15 cellular contexts compared by ENCODE assay signal in the genomic region with DNA sequence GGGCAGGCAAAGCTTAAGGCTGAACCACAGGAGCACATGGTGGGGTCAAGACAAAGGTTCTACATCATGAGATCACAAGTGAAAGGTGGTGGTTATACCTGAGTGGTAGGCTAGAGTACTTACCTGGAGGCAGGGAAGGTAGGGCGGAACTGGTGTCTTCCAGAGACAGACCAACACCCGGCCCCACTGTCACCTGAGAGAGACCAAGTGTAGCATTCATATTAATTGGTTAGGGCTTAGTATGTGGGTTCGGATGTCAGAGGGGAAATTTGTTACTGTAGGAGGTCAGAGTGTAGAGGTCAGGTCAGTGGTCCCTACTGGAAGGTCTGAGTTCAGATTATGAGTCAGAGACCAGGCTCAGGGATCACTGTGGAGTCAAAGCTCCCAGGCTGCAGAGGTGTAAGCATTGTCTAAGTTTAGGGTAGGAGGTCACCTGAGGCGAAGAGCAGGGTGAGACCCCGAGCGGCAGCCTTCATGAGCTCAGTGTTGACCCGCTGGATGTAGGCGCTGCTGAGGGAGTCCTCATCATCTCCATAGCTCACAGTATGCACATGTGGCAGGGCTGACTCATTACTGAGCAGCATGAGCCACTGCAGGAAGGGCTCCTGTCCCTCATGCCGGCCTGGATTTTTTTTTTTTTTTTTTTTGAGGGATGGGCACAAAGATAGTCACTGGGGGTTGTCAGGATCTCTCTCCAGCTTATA. TPM values are rescaled to one million over a fixed set of nuclear protein-coding genes. Genes with fewer than 3 reads are reported as not detected.
DNase-seq lines count a peak whose midpoint lies in the region; ATAC-seq, FAIRE-seq and TF ChIP-seq lines count a peak whose summit lies in the region.
"Had no signal": no experiment of that assay in that cellular context is flagged by ENCODE, and none has a peak within 500 bp of the region (broad histone marks: within the 10 kb centered on the region; RNA-seq: fewer than 3 reads in every experiment).

No MANE protein-coding gene starts in this region.

- no peak for TF ChIP-seq EP300 in HepG2 (IDR thresholded peaks at IDR 0.05; ENCODE audit: low read depth in 2 of 2, low read length in 2 of 2)
- TF ChIP-seq EP300 in HepG2 (CRISPR knock-in tag; IDR thresholded peaks at IDR 0.05; ENCODE audit: borderline replicate concordance): no peak

- POLR2A ChIA-PET in CD8-positive, alpha-beta memory T cell (lab: Charles Lee): no interaction called here
- POLR2A ChIA-PET in activated CD4-positive, alpha-beta memory T cell treated with anti-CD3 and anti-CD28 coated beads, Interleukin-2, amount 10 ng/mL, durations not matched to agents 7 days and 5 days (lab: Charles Lee): interaction anchor here (1.3 kb wide), 1 partner anchor 9 kb away, joined by 5 read pairs; no protein-coding TSS in a partner anchor
- POLR2A ChIA-PET in HepG2 (lab: Yijun Ruan, JAX): no interaction called here

- H3K27ac Mint-ChIP-seq in CD8-positive, alpha-beta memory T cell: peak overlapping the region in 5 of 8 donors; percentile 36 to 66 (median 49)
- H3K27ac Mint-ChIP-seq in neural crest cell (ENCODE audit: unreplicated experiment): no peak overlapping the region
- no peak overlapping the region for H3K27ac Mint-ChIP-seq in activated CD4-positive, alpha-beta memory T cell treated with anti-CD3 and anti-CD28 coated beads, Interleukin-2, amount 10 ng/mL, durations not matched to agents 7 days and 5 days

- H3K4me1 ChIP-seq in CD8-positive, alpha-beta memory T cell (ENCODE audit: insufficient read depth, low read length): peaks cover 33% of the 10 kb centered on the region
- no peaks in the 10 kb centered on the region for H3K4me1 ChIP-seq in BE2C
- H3K4me1 ChIP-seq in HepG2 (ENCODE audit: insufficient read depth, low read length): peaks cover 39% of the 10 kb centered on the region

- H3K79me2 ChIP-seq in HepG2 (ENCODE audit: insufficient read depth, low read length): peaks cover 7% of the 10 kb centered on the region

- H3K9ac ChIP-seq in HepG2 (ENCODE audit: insufficient read depth, low read depth, low read length): no peak overlapping the region

- no peak for TF ChIP-seq POLR2A in HepG2 (IDR thresholded peaks at IDR 0.05; ENCODE audit: insufficient read depth in 1 of 2, low read depth in 2 of 2, low read length in 2 of 2)

- no TSS peak for BruUV-seq in HepG2 (replicated peaks; lab: Mats Ljungman, UMichigan)

- no peaks in the 10 kb centered on the region for H3K9me3 ChIP-seq in CD8-positive, alpha-beta memory T cell (ENCODE audit: low read length)
- H3K9me3 ChIP-seq in BE2C (no peaks in the 10 kb centered on the region), HepG2 (ENCODE audit: low read length) (no peaks in the 10 kb centered on the region)
- H3K9me3 ChIP-seq: esophagus squamous epithelium, heart left ventricle had no signal

- no peak for ATAC-seq in HepG2
- ATAC-seq: heart left ventricle, Panc1 had no signal

- no peak for DNase-seq in CD8-positive, alpha-beta memory T cell
- DNase-seq in RKO (ENCODE audit: low spot score) (peak; percentile 51), dermis blood vessel endothelial cell (peak; percentile 22), neural crest cell (ENCODE audit: low read depth, low spot score) (no peak), BE2C (no peak), HepG2 (ENCODE audit: low spot score) (no peak), NCI-H1092 treated with DMSO at 0.1 percent for 48 hours (lab: John Stamatoyannopoulos, UW) (no peak)
- DNase-seq in activated CD4-positive, alpha-beta memory T cell treated with anti-CD3 and anti-CD28 coated beads, Interleukin-2, amount 10 ng/mL, durations not matched to agents 7 days and 5 days: no peak
- DNase-seq: esophagus squamous epithelium, heart left ventricle, mesendoderm, NCI-H774, WERI-Rb-1 had no signal

- no peak for FAIRE-seq in HepG2 (lab: Jason Lieb, UNC)
- FAIRE-seq: islet of Langerhans had no signal

- intact Hi-C loops in HepG2 (cut with micrococcal nuclease; ENCODE audit: unreplicated experiment): no loop called here

- H3K4me3 ChIP-seq in CD8-positive, alpha-beta memory T cell (ENCODE audit: low read length): no peak overlapping the region
- no peak overlapping the region for H3K4me3 ChIP-seq in BE2C (ENCODE audit: low read depth, low read length)
- H3K4me3 ChIP-seq in HepG2 (replicated peaks in 1 of 3; ENCODE audit: insufficient read depth in 1 of 3, low read depth in 2 of 3, low read length in 3 of 3): no peak overlapping the region
- H3K4me3 ChIP-seq: esophagus squamous epithelium, heart left ventricle had no signal

- no peak overlapping the region for H2AFZ ChIP-seq in HepG2 (ENCODE audit: low read length)

- no peak for TF ChIP-seq RAD21 in HepG2 (CRISPR knock-in tag; IDR thresholded peaks at IDR 0.05)

- WGBS in HepG2 (ENCODE audit: low lambda C conversion rate): 97% methylated on average over 8 of the region's 9 CpGs

- TF ChIP-seq CTCF in neural crest cell (conservative IDR thresholded peaks at IDR 0.05) (no peak), BE2C (IDR thresholded peaks at IDR 0.05; ENCODE audit: low read depth, low read length) (no peak), HepG2 (CRISPR knock-in tag; IDR thresholded peaks at IDR 0.05) (no peak)

- H3K4me3 Mint-ChIP-seq in CD8-positive, alpha-beta memory T cell: peak overlapping the region in 4 of 7 donors; percentile 1 to 68 (median 54)
- H3K4me3 Mint-ChIP-seq in neural crest cell: peak overlapping the region; percentile 67
- no peak overlapping the region for H3K4me3 Mint-ChIP-seq in activated CD4-positive, alpha-beta memory T cell treated with anti-CD3 and anti-CD28 coated beads, Interleukin-2, amount 10 ng/mL, durations not matched to agents 7 days and 5 days

- CTCF ChIA-PET in CD8-positive, alpha-beta memory T cell (lab: Charles Lee): interaction anchor here (1.1 to 4.5 kb wide), 2 partner anchors 13 to 67 kb away, joined by 5 to 42 read pairs; a partner anchor contains a TSS
- CTCF ChIA-PET in activated CD4-positive, alpha-beta memory T cell treated with anti-CD3 and anti-CD28 coated beads, Interleukin-2, amount 10 ng/mL, durations not matched to agents 7 days and 5 days (lab: Charles Lee): interaction anchor here (0.5 to 1.3 kb wide), 2 partner anchors 67 to 240 kb away, joined by 3 to 6 read pairs; a partner anchor contains a TSS
- CTCF ChIA-PET in HepG2 (lab: Yijun Ruan, JAX; ENCODE audit: low intra/inter-chr PET ratio, low total read pairs): no interaction called here

- no peak overlapping the region for H3K27ac ChIP-seq in CD8-positive, alpha-beta memory T cell (ENCODE audit: low read depth, low read length)
- no peak overlapping the region for H3K27ac ChIP-seq in HepG2 (ENCODE audit: extremely low read length, insufficient read depth, low read length)
- H3K27ac ChIP-seq: WERI-Rb-1 had no signal

- in situ Hi-C loops in HepG2 (cut with HindIII; ENCODE audit: extremely low pct_ligation_motif_present, low pct_unique_long_range_greater_than_20kb): no loop called here

- H3K36me3 ChIP-seq in CD8-positive, alpha-beta memory T cell (ENCODE audit: insufficient read depth, low read length): peaks cover 9% of the 10 kb centered on the region
- H3K36me3 ChIP-seq in BE2C: no peaks in the 10 kb centered on the region
- H3K36me3 ChIP-seq in HepG2 (replicated peaks in 1 of 2; ENCODE audit: control insufficient read depth in 1 of 2, insufficient read depth in 2 of 2, low read length in 2 of 2): peaks cover 2 to 16% of the 10 kb centered on the region in 2 experiments; a peak in 3 of 5 replicates

- H3K9me3 Mint-ChIP-seq in CD8-positive, alpha-beta memory T cell: no peaks in the 10 kb centered on the region
- no peaks in the 10 kb centered on the region for H3K9me3 Mint-ChIP-seq in neural crest cell
- no peaks in the 10 kb centered on the region for H3K9me3 Mint-ChIP-seq in activated CD4-positive, alpha-beta memory T cell treated with anti-CD3 and anti-CD28 coated beads, Interleukin-2, amount 10 ng/mL, durations not matched to agents 7 days and 5 days

- H3K4me2 ChIP-seq in HepG2 (ENCODE audit: low read depth, low read length): no peak overlapping the region

- H3K27me3 ChIP-seq in CD8-positive, alpha-beta memory T cell (ENCODE audit: insufficient read depth, low read length, poor library complexity, severe bottlenecking): no peaks in the 10 kb centered on the region
- H3K27me3 ChIP-seq in BE2C: no peaks in the 10 kb centered on the region
- peaks cover 0 to 9% of the 10 kb centered on the region in 2 experiments; a peak in 2 of 5 replicates for H3K27me3 ChIP-seq in HepG2 (ENCODE audit: control insufficient read depth in 1 of 2, insufficient read depth in 2 of 2, low read length in 2 of 2)
- H3K27me3 ChIP-seq: esophagus squamous epithelium, heart left ventricle had no signal

- H3K4me1 Mint-ChIP-seq in CD8-positive, alpha-beta memory T cell: peaks cover 15 to 19% (median 19%) of the 10 kb centered on the region in 3 donors
- peaks cover 5% of the 10 kb centered on the region for H3K4me1 Mint-ChIP-seq in neural crest cell
- peaks cover 12% of the 10 kb centered on the region for H3K4me1 Mint-ChIP-seq in activated CD4-positive, alpha-beta memory T cell treated with anti-CD3 and anti-CD28 coated beads, Interleukin-2, amount 10 ng/mL, durations not matched to agents 7 days and 5 days

- peaks cover 0 to 11% (median 10%) of the 10 kb centered on the region in 3 donors for H3K36me3 Mint-ChIP-seq in CD8-positive, alpha-beta memory T cell
- peaks cover 6% of the 10 kb centered on the region for H3K36me3 Mint-ChIP-seq in neural crest cell (ENCODE audit: low read depth)
- H3K36me3 Mint-ChIP-seq in activated CD4-positive, alpha-beta memory T cell treated with anti-CD3 and anti-CD28 coated beads, Interleukin-2, amount 10 ng/mL, durations not matched to agents 7 days and 5 days (ENCODE audit: low read depth): peaks cover 24% of the 10 kb centered on the region

- no peaks in the 10 kb centered on the region for H3K27me3 Mint-ChIP-seq in CD8-positive, alpha-beta memory T cell
- no peaks in the 10 kb centered on the region for H3K27me3 Mint-ChIP-seq in neural crest cell (ENCODE audit: low read depth)
- no peaks in the 10 kb centered on the region for H3K27me3 Mint-ChIP-seq in activated CD4-positive, alpha-beta memory T cell treated with anti-CD3 and anti-CD28 coated beads, Interleukin-2, amount 10 ng/mL, durations not matched to agents 7 days and 5 days

- H4K20me1 ChIP-seq in HepG2 (ENCODE audit: insufficient read depth, low read length): no peaks in the 10 kb centered on the region

RNA-seq across cellular contexts. Expression of a gene that starts 3.2 kb away (rescaled TPM):
- 10 to 100 TPM; 57.2 to 61.6 TPM for total RNA-seq in CD8-positive, alpha-beta memory T cell
- polyA plus RNA-seq in CD8-positive, alpha-beta memory T cell: 165 TPM
- 137 and 197 TPM in 2 replicates for total RNA-seq in dermis blood vessel endothelial cell
- 41.0 and 44.7 TPM in 2 replicates for total RNA-seq in neural crest cell
- polyA plus RNA-seq in BE2C (2012; ENCODE audit: insufficient read depth, insufficient read length, low read depth): 27.2 TPM
- total RNA-seq in activated CD4-positive, alpha-beta memory T cell treated with anti-CD3 and anti-CD28 coated beads, Interleukin-2, amount 10 ng/mL, durations not matched to agents 7 days and 5 days: 100 to 1,000 TPM; 130 to 131 TPM
- 13.9 and 14.4 TPM in 2 replicates for total RNA-seq in HepG2 (2016; rRNA removed; fragmentation: Illumina TruSeq; extraction: Trizol)
- total RNA-seq in HepG2 (2016; cell fraction: cytosol; rRNA removed; fragmentation: Illumina TruSeq; extraction: Trizol; ENCODE audit: low read depth): 2.0 and 2.1 TPM in 2 replicates
- total RNA-seq in HepG2 (2016; cell fraction: insoluble cytoplasmic fraction; rRNA removed; fragmentation: Illumina TruSeq; extraction: Trizol): 12.7 and 19.0 TPM in 2 replicates
- 5.1 and 5.7 TPM in 2 replicates for total RNA-seq in HepG2 (2016; cell fraction: membrane; rRNA removed; fragmentation: Illumina TruSeq; extraction: Trizol)
- total RNA-seq in HepG2 (2016; cell fraction: nucleus; rRNA removed; fragmentation: Illumina TruSeq; extraction: Trizol): 44.6 and 53.2 TPM in 2 replicates
- polyA plus RNA-seq in HepG2 (2011; rRNA removed): 74.6 and 75.4 TPM in 2 replicates
- polyA plus RNA-seq in HepG2 (2011; cell fraction: cytosol; rRNA removed): 41.2 and 69.0 TPM in 2 replicates
- polyA plus RNA-seq in HepG2 (2011; cell fraction: nucleus; rRNA removed): 130 and 133 TPM in 2 replicates
- 67.2 and 75.4 TPM in 2 replicates for polyA plus RNA-seq in HepG2 (2012)
- 3.2 and 3.3 TPM in 2 replicates for polyA plus RNA-seq in HepG2 (2016; cell fraction: cytosol; fragmentation: Illumina TruSeq; extraction: Trizol; ENCODE audit: low read depth)
- 19.2 and 28.8 TPM in 2 replicates for polyA plus RNA-seq in HepG2 (2016; cell fraction: insoluble cytoplasmic fraction; fragmentation: Illumina TruSeq; extraction: Trizol; ENCODE audit: low read depth)
- polyA plus RNA-seq in HepG2 (2016; cell fraction: membrane; fragmentation: Illumina TruSeq; extraction: Trizol; ENCODE audit: low read depth): 6.8 and 8.7 TPM in 2 replicates
- polyA plus RNA-seq in HepG2 (2016; cell fraction: nucleus; fragmentation: Illumina TruSeq; extraction: Trizol; ENCODE audit: insufficient read depth, low read depth): 86.0 and 89.1 TPM in 2 replicates
- polyA minus RNA-seq in HepG2 (2011; rRNA and poly(A)+ RNA removed; ENCODE audit: low replicate concordance): 99.1 and 146 TPM in 2 replicates
- polyA minus RNA-seq in HepG2 (2011; cell fraction: cytosol; rRNA and poly(A)+ RNA removed): 64.9 and 85.0 TPM in 2 replicates
- polyA minus RNA-seq in HepG2 (2011; cell fraction: nucleus; rRNA and poly(A)+ RNA removed): 36.2 and 41.0 TPM in 2 replicates

RNA-seq across cellular contexts. Expression of a gene that starts 4.0 kb away (rescaled TPM):
- total RNA-seq in CD8-positive, alpha-beta memory T cell: 100 to 1,000 TPM; 173 to 175 TPM
- polyA plus RNA-seq in CD8-positive, alpha-beta memory T cell: 336 TPM
- 27.5 and 34.2 TPM in 2 replicates for total RNA-seq in dermis blood vessel endothelial cell
- total RNA-seq in neural crest cell: 133 and 143 TPM in 2 replicates
- 218 TPM for polyA plus RNA-seq in BE2C (2012; ENCODE audit: insufficient read depth, insufficient read length, low read depth)
- 100 to 1,000 TPM; 159 to 161 TPM for total RNA-seq in activated CD4-positive, alpha-beta memory T cell treated with anti-CD3 and anti-CD28 coated beads, Interleukin-2, amount 10 ng/mL, durations not matched to agents 7 days and 5 days
- total RNA-seq in HepG2 (2016; rRNA removed; fragmentation: Illumina TruSeq; extraction: Trizol): 51.0 and 71.3 TPM in 2 replicates
- 280 and 312 TPM in 2 replicates for total RNA-seq in HepG2 (2016; cell fraction: cytosol; rRNA removed; fragmentation: Illumina TruSeq; extraction: Trizol; ENCODE audit: low read depth)
- total RNA-seq in HepG2 (2016; cell fraction: insoluble cytoplasmic fraction; rRNA removed; fragmentation: Illumina TruSeq; extraction: Trizol): 37.8 and 65.8 TPM in 2 replicates
- total RNA-seq in HepG2 (2016; cell fraction: membrane; rRNA removed; fragmentation: Illumina TruSeq; extraction: Trizol): 172 and 203 TPM in 2 replicates
- 23.9 and 34.5 TPM in 2 replicates for total RNA-seq in HepG2 (2016; cell fraction: nucleus; rRNA removed; fragmentation: Illumina TruSeq; extraction: Trizol)
- 134 and 142 TPM in 2 replicates for polyA plus RNA-seq in HepG2 (2011; rRNA removed)
- 64.4 and 94.2 TPM in 2 replicates for polyA plus RNA-seq in HepG2 (2011; cell fraction: cytosol; rRNA removed)
- polyA plus RNA-seq in HepG2 (2011; cell fraction: nucleus; rRNA removed): 76.4 and 83.1 TPM in 2 replicates
- polyA plus RNA-seq in HepG2 (2012): 79.6 and 103 TPM in 2 replicates
- polyA plus RNA-seq in HepG2 (2016; cell fraction: cytosol; fragmentation: Illumina TruSeq; extraction: Trizol; ENCODE audit: low read depth): 614 TPM in 2 replicates
- 76.0 and 96.8 TPM in 2 replicates for polyA plus RNA-seq in HepG2 (2016; cell fraction: insoluble cytoplasmic fraction; fragmentation: Illumina TruSeq; extraction: Trizol; ENCODE audit: low read depth)
- 335 TPM in 2 replicates for polyA plus RNA-seq in HepG2 (2016; cell fraction: membrane; fragmentation: Illumina TruSeq; extraction: Trizol; ENCODE audit: low read depth)
- polyA plus RNA-seq in HepG2 (2016; cell fraction: nucleus; fragmentation: Illumina TruSeq; extraction: Trizol; ENCODE audit: insufficient read depth, low read depth): 91.8 and 94.6 TPM in 2 replicates
- 60.8 and 157 TPM in 2 replicates for polyA minus RNA-seq in HepG2 (2011; rRNA and poly(A)+ RNA removed; ENCODE audit: low replicate concordance)
- polyA minus RNA-seq in HepG2 (2011; cell fraction: cytosol; rRNA and poly(A)+ RNA removed): 21.5 and 21.7 TPM in 2 replicates
- 13.3 and 17.4 TPM in 2 replicates for polyA minus RNA-seq in HepG2 (2011; cell fraction: nucleus; rRNA and poly(A)+ RNA removed)

RNA-seq across cellular contexts. Expression of a gene that starts 12.5 kb away (rescaled TPM):
- 10 to 100 TPM; 90.1 to 92.6 TPM for total RNA-seq in CD8-positive, alpha-beta memory T cell
- polyA plus RNA-seq in CD8-positive, alpha-beta memory T cell: 111 TPM
- 163 and 202 TPM in 2 replicates for total RNA-seq in dermis blood vessel endothelial cell
- total RNA-seq in neural crest cell: 120 and 121 TPM in 2 replicates
- polyA plus RNA-seq in BE2C (2012; ENCODE audit: insufficient read depth, insufficient read length, low read depth): 155 TPM
- total RNA-seq in activated CD4-positive, alpha-beta memory T cell treated with anti-CD3 and anti-CD28 coated beads, Interleukin-2, amount 10 ng/mL, durations not matched to agents 7 days and 5 days: 100 to 1,000 TPM; 135 to 138 TPM
- total RNA-seq in HepG2 (2016; rRNA removed; fragmentation: Illumina TruSeq; extraction: Trizol): 70.3 and 78.1 TPM in 2 replicates
- 16.4 and 17.1 TPM in 2 replicates for total RNA-seq in HepG2 (2016; cell fraction: cytosol; rRNA removed; fragmentation: Illumina TruSeq; extraction: Trizol; ENCODE audit: low read depth)
- 76.3 and 78.2 TPM in 2 replicates for total RNA-seq in HepG2 (2016; cell fraction: insoluble cytoplasmic fraction; rRNA removed; fragmentation: Illumina TruSeq; extraction: Trizol)
- 27.7 and 34.3 TPM in 2 replicates for total RNA-seq in HepG2 (2016; cell fraction: membrane; rRNA removed; fragmentation: Illumina TruSeq; extraction: Trizol)
- total RNA-seq in HepG2 (2016; cell fraction: nucleus; rRNA removed; fragmentation: Illumina TruSeq; extraction: Trizol): 37.1 and 41.4 TPM in 2 replicates
- polyA plus RNA-seq in HepG2 (2011; rRNA removed): 108 and 118 TPM in 2 replicates
- polyA plus RNA-seq in HepG2 (2011; cell fraction: cytosol; rRNA removed): 111 and 115 TPM in 2 replicates
- polyA plus RNA-seq in HepG2 (2011; cell fraction: nucleus; rRNA removed): 123 and 126 TPM in 2 replicates
- polyA plus RNA-seq in HepG2 (2012): 51.2 and 60.5 TPM in 2 replicates
- polyA plus RNA-seq in HepG2 (2016; cell fraction: cytosol; fragmentation: Illumina TruSeq; extraction: Trizol; ENCODE audit: low read depth): 21.0 and 21.5 TPM in 2 replicates
- 73.1 and 87.0 TPM in 2 replicates for polyA plus RNA-seq in HepG2 (2016; cell fraction: insoluble cytoplasmic fraction; fragmentation: Illumina TruSeq; extraction: Trizol; ENCODE audit: low read depth)
- 25.9 and 28.0 TPM in 2 replicates for polyA plus RNA-seq in HepG2 (2016; cell fraction: membrane; fragmentation: Illumina TruSeq; extraction: Trizol; ENCODE audit: low read depth)
- polyA plus RNA-seq in HepG2 (2016; cell fraction: nucleus; fragmentation: Illumina TruSeq; extraction: Trizol; ENCODE audit: insufficient read depth, low read depth): 62.8 and 70.6 TPM in 2 replicates
- polyA minus RNA-seq in HepG2 (2011; rRNA and poly(A)+ RNA removed; ENCODE audit: low replicate concordance): 144 and 217 TPM in 2 replicates
- polyA minus RNA-seq in HepG2 (2011; cell fraction: cytosol; rRNA and poly(A)+ RNA removed): 53.4 and 54.9 TPM in 2 replicates
- polyA minus RNA-seq in HepG2 (2011; cell fraction: nucleus; rRNA and poly(A)+ RNA removed): 55.0 and 72.9 TPM in 2 replicates

RNA-seq across cellular contexts. Expression of a gene that starts 12.6 kb away (rescaled TPM):
- total RNA-seq in CD8-positive, alpha-beta memory T cell: 10 to 100 TPM; 42.0 to 44.7 TPM
- 21.1 TPM for polyA plus RNA-seq in CD8-positive, alpha-beta memory T cell
- 15.1 and 16.0 TPM in 2 replicates for total RNA-seq in dermis blood vessel endothelial cell
- total RNA-seq in neural crest cell: 22.5 and 23.7 TPM in 2 replicates
- 30.2 TPM for polyA plus RNA-seq in BE2C (2012; ENCODE audit: insufficient read depth, insufficient read length, low read depth)
- 10 to 100 TPM; 21.8 to 24.4 TPM for total RNA-seq in activated CD4-positive, alpha-beta memory T cell treated with anti-CD3 and anti-CD28 coated beads, Interleukin-2, amount 10 ng/mL, durations not matched to agents 7 days and 5 days
- total RNA-seq in HepG2 (2016; rRNA removed; fragmentation: Illumina TruSeq; extraction: Trizol): 21.6 and 29.1 TPM in 2 replicates
- 3.8 and 5.1 TPM in 2 replicates for total RNA-seq in HepG2 (2016; cell fraction: cytosol; rRNA removed; fragmentation: Illumina TruSeq; extraction: Trizol; ENCODE audit: low read depth)
- 21.5 and 32.8 TPM in 2 replicates for total RNA-seq in HepG2 (2016; cell fraction: insoluble cytoplasmic fraction; rRNA removed; fragmentation: Illumina TruSeq; extraction: Trizol)
- 9.7 and 11.5 TPM in 2 replicates for total RNA-seq in HepG2 (2016; cell fraction: membrane; rRNA removed; fragmentation: Illumina TruSeq; extraction: Trizol)
- total RNA-seq in HepG2 (2016; cell fraction: nucleus; rRNA removed; fragmentation: Illumina TruSeq; extraction: Trizol): 16.4 and 20.2 TPM in 2 replicates
- polyA plus RNA-seq in HepG2 (2011; rRNA removed): 7.2 and 7.7 TPM in 2 replicates
- 4.3 and 4.5 TPM in 2 replicates for polyA plus RNA-seq in HepG2 (2011; cell fraction: cytosol; rRNA removed)
- 6.7 and 8.1 TPM in 2 replicates for polyA plus RNA-seq in HepG2 (2011; cell fraction: nucleus; rRNA removed)
- polyA plus RNA-seq in HepG2 (2012): 9.2 and 11.7 TPM in 2 replicates
- 2.3 and 3.9 TPM in 2 replicates for polyA plus RNA-seq in HepG2 (2016; cell fraction: cytosol; fragmentation: Illumina TruSeq; extraction: Trizol; ENCODE audit: low read depth)
- 25.8 and 25.9 TPM in 2 replicates for polyA plus RNA-seq in HepG2 (2016; cell fraction: insoluble cytoplasmic fraction; fragmentation: Illumina TruSeq; extraction: Trizol; ENCODE audit: low read depth)
- polyA plus RNA-seq in HepG2 (2016; cell fraction: membrane; fragmentation: Illumina TruSeq; extraction: Trizol; ENCODE audit: low read depth): 5.2 and 6.2 TPM in 2 replicates
- polyA plus RNA-seq in HepG2 (2016; cell fraction: nucleus; fragmentation: Illumina TruSeq; extraction: Trizol; ENCODE audit: insufficient read depth, low read depth): 17.3 and 18.4 TPM in 2 replicates
- polyA minus RNA-seq in HepG2 (2011; rRNA and poly(A)+ RNA removed; ENCODE audit: low replicate concordance): 9.9 and 22.6 TPM in 2 replicates
- 1.8 and 3.3 TPM in 2 replicates for polyA minus RNA-seq in HepG2 (2011; cell fraction: cytosol; rRNA and poly(A)+ RNA removed)
- polyA minus RNA-seq in HepG2 (2011; cell fraction: nucleus; rRNA and poly(A)+ RNA removed): 19.1 and 22.3 TPM in 2 replicates

RNA-seq across cellular contexts. Expression of a gene that starts 39.6 kb away (rescaled TPM):
- under 1 TPM; 0.89 to 0.96 TPM for total RNA-seq in CD8-positive, alpha-beta memory T cell
- polyA plus RNA-seq in CD8-positive, alpha-beta memory T cell: 1.5 TPM
- total RNA-seq in dermis blood vessel endothelial cell (61.8 and 81.7 TPM in 2 replicates), neural crest cell (37.5 and 40.4 TPM in 2 replicates), HepG2 (2016; rRNA removed; fragmentation: Illumina TruSeq; extraction: Trizol) (under 0.01 TPM in 1 of 2 replicates, not detected in the other)
- polyA plus RNA-seq in BE2C (2012; ENCODE audit: insufficient read depth, insufficient read length, low read depth): 9.6 TPM
- under 1 TPM; 0.23 to 0.25 TPM for total RNA-seq in activated CD4-positive, alpha-beta memory T cell treated with anti-CD3 and anti-CD28 coated beads, Interleukin-2, amount 10 ng/mL, durations not matched to agents 7 days and 5 days
- not detected in 2 replicates for total RNA-seq in HepG2 (2016; cell fraction: cytosol; rRNA removed; fragmentation: Illumina TruSeq; extraction: Trizol; ENCODE audit: low read depth)
- total RNA-seq in HepG2 (2016; cell fraction: insoluble cytoplasmic fraction; rRNA removed; fragmentation: Illumina TruSeq; extraction: Trizol): not detected in 2 replicates
- not detected in 2 replicates for total RNA-seq in HepG2 (2016; cell fraction: membrane; rRNA removed; fragmentation: Illumina TruSeq; extraction: Trizol)
- 0.06 TPM in 1 of 2 replicates, not detected in the other for total RNA-seq in HepG2 (2016; cell fraction: nucleus; rRNA removed; fragmentation: Illumina TruSeq; extraction: Trizol)
- 0.01 and 0.03 TPM in 2 replicates for polyA plus RNA-seq in HepG2 (2011; rRNA removed)
- polyA plus RNA-seq in HepG2 (2011; cell fraction: cytosol; rRNA removed): 0.01 TPM in 2 replicates
- polyA plus RNA-seq in HepG2 (2011; cell fraction: nucleus; rRNA removed): 0.08 and 0.12 TPM in 2 replicates
- 0.03 and 0.09 TPM in 2 replicates for polyA plus RNA-seq in HepG2 (2012)
- not detected in 2 replicates for polyA plus RNA-seq in HepG2 (2016; cell fraction: cytosol; fragmentation: Illumina TruSeq; extraction: Trizol; ENCODE audit: low read depth)
- not detected in 2 replicates for polyA plus RNA-seq in HepG2 (2016; cell fraction: insoluble cytoplasmic fraction; fragmentation: Illumina TruSeq; extraction: Trizol; ENCODE audit: low read depth)
- polyA plus RNA-seq in HepG2 (2016; cell fraction: membrane; fragmentation: Illumina TruSeq; extraction: Trizol; ENCODE audit: low read depth): not detected in 2 replicates
- not detected in 2 replicates for polyA plus RNA-seq in HepG2 (2016; cell fraction: nucleus; fragmentation: Illumina TruSeq; extraction: Trizol; ENCODE audit: insufficient read depth, low read depth)
- polyA minus RNA-seq in HepG2 (2011; rRNA and poly(A)+ RNA removed; ENCODE audit: low replicate concordance): 0.07 and 0.16 TPM in 2 replicates
- polyA minus RNA-seq in HepG2 (2011; cell fraction: cytosol; rRNA and poly(A)+ RNA removed): 0.10 TPM in 1 of 2 replicates, not detected in the other
- polyA minus RNA-seq in HepG2 (2011; cell fraction: nucleus; rRNA and poly(A)+ RNA removed): 0.12 and 0.13 TPM in 2 replicates

Comparison
In these comparisons a context has a peak if more than half of its experiments do, and no peak if none do; other contexts are left out.
1. DNase-seq: peak in RKO (single experiment) and dermis blood vessel endothelial cell (single experiment); none in CD8-positive, alpha-beta memory T cell (0 of 5), neural crest cell (single experiment), BE2C (single experiment), activated CD4-positive, alpha-beta memory T cell treated with anti-CD3 and anti-CD28 coated beads, Interleukin-2, amount 10 ng/mL, durations not matched to agents 7 days and 5 days (single experiment), HepG2 (single experiment) and NCI-H1092 treated with DMSO at 0.1 percent for 48 hours (single experiment).
2. H3K27ac Mint-ChIP-seq: peak in CD8-positive, alpha-beta memory T cell (5 of 8); none in neural crest cell (single experiment) and activated CD4-positive, alpha-beta memory T cell treated with anti-CD3 and anti-CD28 coated beads, Interleukin-2, amount 10 ng/mL, durations not matched to agents 7 days and 5 days (single experiment).